13 cellular contexts compared by ENCODE assay signal in genomic region chr2:165725421-165725820, GRCh38.
DNase-seq lines count a peak whose midpoint lies in the region; ATAC-seq and TF ChIP-seq lines count a peak whose summit lies in the region.
"Had no signal": no experiment of that assay in that cellular context is flagged by ENCODE, and none has a peak within 500 bp of the region (broad histone marks: within the 10 kb centered on the region; RNA-seq: fewer than 3 reads in every experiment).

No MANE protein-coding gene starts in this region.

- H3K27me3 Mint-ChIP-seq in activated naive CD4-positive, alpha-beta T cell treated with anti-CD3 and anti-CD28 coated beads for 36 hours (ENCODE audit: low read depth): peaks cover 8% of the 10 kb centered on the region

- H3K36me3 Mint-ChIP-seq in activated naive CD4-positive, alpha-beta T cell treated with anti-CD3 and anti-CD28 coated beads for 36 hours (ENCODE audit: low read depth): no peaks in the 10 kb centered on the region
- H3K36me3 Mint-ChIP-seq: CD8-positive, alpha-beta memory T cell had no signal

- intact Hi-C loops in activated naive CD4-positive, alpha-beta T cell treated with anti-CD3 and anti-CD28 coated beads for 36 hours (cut with micrococcal nuclease): no loop called here

- TF ChIP-seq CTCF in HFF-Myc (IDR thresholded peaks at IDR 0.05; ENCODE audit: low read depth, low read length, missing control alignments): no peak

- H3K9me3 Mint-ChIP-seq in activated naive CD4-positive, alpha-beta T cell treated with anti-CD3 and anti-CD28 coated beads for 36 hours: no peaks in the 10 kb centered on the region

- ATAC-seq in HG03139 (IDR thresholded peaks at IDR 0.05; ENCODE audit: unreplicated experiment) (no peak), HG02763 (IDR thresholded peaks at IDR 0.05; ENCODE audit: unreplicated experiment) (no peak), GM19452 (IDR thresholded peaks at IDR 0.05; ENCODE audit: unreplicated experiment) (no peak)
- ATAC-seq: body of pancreas had no signal

- no peak overlapping the region for H3K4me3 Mint-ChIP-seq in activated naive CD4-positive, alpha-beta T cell treated with anti-CD3 and anti-CD28 coated beads for 36 hours
- H3K4me3 Mint-ChIP-seq: CD8-positive, alpha-beta memory T cell had no signal

- CTCF ChIA-PET in activated naive CD4-positive, alpha-beta T cell treated with anti-CD3 and anti-CD28 coated beads for 36 hours (lab: Charles Lee): no interaction called here

- no peak overlapping the region for H3K27ac Mint-ChIP-seq in activated naive CD4-positive, alpha-beta T cell treated with anti-CD3 and anti-CD28 coated beads for 36 hours
- H3K27ac Mint-ChIP-seq: CD8-positive, alpha-beta memory T cell had no signal

- DNase-seq in AG08396 (ENCODE audit: low spot score): peak; percentile 53
- peak; percentile 5 for DNase-seq in HFF-Myc (ENCODE audit: extremely low read depth, low read depth)
- peak; percentile 57 for DNase-seq in amniotic stem cell (lab: John Stamatoyannopoulos, UW)
- DNase-seq in hepatic stellate cell (ENCODE audit: low spot score): peak; percentile 33
- no peak for DNase-seq in activated naive CD4-positive, alpha-beta T cell treated with anti-CD3 and anti-CD28 coated beads for 36 hours
- DNase-seq: body of pancreas; CD8-positive, alpha-beta memory T cell; NCI-H1417; NCI-H524 had no signal

- H3K4me3 ChIP-seq in HFF-Myc (replicated peaks; ENCODE audit: low read depth, low read length): no peak overlapping the region
- H3K4me3 ChIP-seq: body of pancreas, prostate gland had no signal

- H3K4me1 Mint-ChIP-seq in activated naive CD4-positive, alpha-beta T cell treated with anti-CD3 and anti-CD28 coated beads for 36 hours (ENCODE audit: low read depth): peaks cover 5% of the 10 kb centered on the region
- H3K4me1 Mint-ChIP-seq: CD8-positive, alpha-beta memory T cell had no signal
